ENCODE assay signal across 25 cellular contexts in the genomic region with DNA sequence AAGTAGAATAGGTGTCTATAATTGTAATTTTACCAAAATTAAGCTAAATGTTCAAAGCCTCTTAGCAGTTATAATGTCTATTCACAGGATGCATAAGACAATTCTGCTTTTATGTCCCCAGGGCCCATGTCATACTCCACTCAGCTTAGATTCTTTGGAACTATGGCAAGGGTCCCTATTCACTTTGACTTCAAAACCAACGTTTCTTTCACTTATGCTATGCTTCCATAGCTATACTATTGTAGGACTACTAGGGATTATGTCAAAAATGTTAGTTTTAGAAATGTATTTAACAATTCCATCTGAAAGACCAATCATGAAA.
"Had no signal": no experiment of that assay in that cellular context is flagged by ENCODE, and none has a peak within 500 bp of the region (broad histone marks: within the 10 kb centered on the region; RNA-seq: fewer than 3 reads in every experiment).

No MANE protein-coding gene starts in this region.

- H3K27ac ChIP-seq: neural progenitor cell, ovary, parathyroid adenoma, psoas muscle, skin epidermis, spleen, stomach, thoracic aorta, thyroid gland, tibial nerve, upper lobe of left lung, vagina had no signal

- H3K4me1 ChIP-seq: neural progenitor cell, parathyroid adenoma, psoas muscle, spleen, stomach, thyroid gland, tibial nerve, upper lobe of left lung, vagina had no signal

- H3K4me2 ChIP-seq: neural progenitor cell, smooth muscle cell had no signal

- DNase-seq: naive thymus-derived CD8-positive, alpha-beta T cell; occipital lobe; ovary; posterior cingulate gyrus; psoas muscle; right cardiac atrium; spleen; stimulated activated CD4-positive, alpha-beta T cell treated with anti-CD3 and anti-CD28 coated beads, Interleukin-12 subunit alpha, Interleukin-12 subunit beta, amount 100 ng/mL, for 4 hours; stimulated activated CD4-positive, alpha-beta T cell treated with anti-CD3 and anti-CD28 coated beads, Interleukin-1b, Interleukin-23, amount 100 ng/mL, for 48 hours; stimulated activated CD4-positive, alpha-beta T cell treated with anti-CD3 and anti-CD28 coated beads, Interleukin-4, amount 100 ng/mL, for 24 hours; stimulated activated naive B cell treated with anti-CD40 and anti-IgM and Interleukin-4, amounts not matched to agents 10 μg/mL and 1 μg/mL and 100 μg/mL, for 72 hours; stimulated activated naive CD4-positive, alpha-beta T cell treated with Interleukin-2 at 50 U/mL for 16 hours; stomach; thyroid gland; trophoblast cell; upper lobe of left lung had no signal

- ATAC-seq: naive thymus-derived CD8-positive, alpha-beta T cell; psoas muscle; right cardiac atrium; sciatic nerve; stimulated activated effector memory CD8-positive, alpha-beta T cell treated with anti-CD3 and anti-CD28 coated beads, Interleukin-12 subunit alpha, Interleukin-12 subunit beta, amount 100 ng/mL, for 72 hours; stimulated activated naive B cell treated with anti-CD40 and anti-IgM and Interleukin-4, amounts not matched to agents 10 μg/mL and 1 μg/mL and 100 μg/mL, for 72 hours had no signal

- H3K9ac ChIP-seq: neural progenitor cell, parathyroid adenoma had no signal

- H3K79me2 ChIP-seq: parathyroid adenoma had no signal

- H2AFZ ChIP-seq: neural progenitor cell, parathyroid adenoma had no signal

- H3K4me3 ChIP-seq: neural progenitor cell, ovary, psoas muscle, skin epidermis, smooth muscle cell, spleen, stomach, thoracic aorta, thyroid gland, tibial nerve, upper lobe of left lung, vagina had no signal

- H3K9me3 ChIP-seq: ovary, psoas muscle, thoracic aorta, thyroid gland, upper lobe of left lung, vagina had no signal

- H3K36me3 ChIP-seq: neural progenitor cell, ovary, spleen, stomach, thoracic aorta, thyroid gland, tibial nerve, upper lobe of left lung, vagina had no signal

- H3K27me3 ChIP-seq: neural progenitor cell, ovary, spleen, stomach, thyroid gland, tibial nerve, upper lobe of left lung, vagina had no signal
